ENCODE assay signal across 25 cellular contexts in genomic region chr3:23588547-23588946, GRCh38.
"Had no signal": no experiment of that assay in that cellular context is flagged by ENCODE, and none has a peak within 500 bp of the region (broad histone marks: within the 10 kb centered on the region; RNA-seq: fewer than 3 reads in every experiment).

No MANE protein-coding gene starts in this region.

- FAIRE-seq: HepG2, RCC 7860 had no signal

- H3K36me3 ChIP-seq: MG63, SJSA1 had no signal

- H3K27ac ChIP-seq: SJSA1, SK-N-MC had no signal

- DNase-seq: IMR-90, Karpas-422, KG1, MG63, NCI-H1092, NCI-H1105 treated with DMSO at 0.1 percent for 48 hours, NCI-H1417 treated with DMSO at 0.1 percent for 48 hours, NCI-H146, NCI-H1694 treated with DMSO at 0.1 percent for 48 hours, NCI-H1930, NCI-H2081, NCI-H2107, NCI-H226, NCI-H446, NCI-H510A, NCI-H524 treated with DMSO at 0.1 percent for 48 hours, NCI-H69, NCI-H774, Right ventricle myocardium superior, RPMI8226, SIG-M5 had no signal

- H3K27me3 ChIP-seq: MG63, SJSA1 had no signal

- H3K4me3 ChIP-seq: MG63, SJSA1, SK-N-MC had no signal

- H3K9me3 ChIP-seq: MG63, SJSA1 had no signal

- H3K4me1 ChIP-seq: SJSA1 had no signal
